Comparison of ENCODE assay signal across 33 cellular contexts in genomic region chr4:54418468-54418867, GRCh38.
"Had no signal": no experiment of that assay in that cellular context is flagged by ENCODE, and none has a peak within 500 bp of the region (broad histone marks: within the 10 kb centered on the region; RNA-seq: fewer than 3 reads in every experiment).

No MANE protein-coding gene starts in this region.

- H3K27me3 ChIP-seq: adrenal gland, ascending aorta, body of pancreas, brain microvascular endothelial cell, breast epithelium, cardiac muscle cell had no signal

- H3K4me1 ChIP-seq: adrenal gland, ascending aorta, body of pancreas, breast epithelium had no signal

- H3K27ac ChIP-seq: adrenal gland, ascending aorta, body of pancreas, brain microvascular endothelial cell, breast epithelium, cardiac muscle cell had no signal

- ATAC-seq: activated naive CD4-positive, alpha-beta T cell treated with anti-CD3 and anti-CD28 coated beads, Interleukin-2, amount 50 U/mL, for 72 hours; activated naive CD8-positive, alpha-beta T cell treated with anti-CD3 and anti-CD28 coated beads, Interleukin-2, amount 50 U/mL, for 24 hours; activated T-cell treated with anti-CD3 and anti-CD28 coated beads, Interleukin-2, amount 50 U/mL, for 4 hours; activated T-cell treated with anti-CD3 and anti-CD28 coated beads, Interleukin-2, amount 50 U/mL, for 72 hours; activated T-helper 17 cell treated with anti-CD3 and anti-CD28 coated beads, Interleukin-2, amount 50 U/mL, for 72 hours; body of pancreas had no signal

- H3K4me3 ChIP-seq: adrenal gland, ascending aorta, body of pancreas, breast epithelium, cardiac muscle cell had no signal

- H3K36me3 ChIP-seq: adrenal gland, ascending aorta, brain microvascular endothelial cell, breast epithelium, cardiac muscle cell had no signal

- DNase-seq: activated effector memory CD4-positive, alpha-beta T cell treated with anti-CD3 and anti-CD28 coated beads, Interleukin-2, amount 50 U/mL, for 16 hours; activated effector memory CD4-positive, alpha-beta T cell treated with Interleukin-2 at 50 U/mL for 16 hours; activated gamma-delta T cell; activated gamma-delta T cell treated with Interleukin-2 at 50 U/mL for 16 hours; activated naive CD4-positive, alpha-beta T cell; activated naive CD4-positive, alpha-beta T cell treated with anti-CD3 and anti-CD28 coated beads for 36 hours; activated naive CD4-positive, alpha-beta T cell treated with anti-CD3 and anti-CD28 coated beads, Interleukin-2, amount 10 ng/mL, durations not matched to agents 7 days and 5 days; activated naive CD4-positive, alpha-beta T cell treated with anti-CD3 and anti-CD28 coated beads, Interleukin-2, amount 50 U/mL, for 16 hours; activated naive CD4-positive, alpha-beta T cell treated with Interleukin-2 at 50 U/mL for 16 hours; activated naive CD8-positive, alpha-beta T cell treated with anti-CD3 and anti-CD28 coated beads for 36 hours; activated naive CD8-positive, alpha-beta T cell treated with anti-CD3 and anti-CD28 coated beads, Interleukin-2, amount 10 ng/mL, durations not matched to agents 7 days and 5 days; activated naive CD8-positive, alpha-beta T cell treated with anti-CD3 and anti-CD28 coated beads, Interleukin-2, amount 50 U/mL, for 24 hours; activated T-cell treated with anti-CD3 and anti-CD28 coated beads, Interleukin-2, amount 50 U/mL, for 24 hours; activated T-cell treated with anti-CD3 and anti-CD28 coated beads, Interleukin-2, amount 50 U/mL, for 4 hours; activated T-cell treated with anti-CD3 and anti-CD28 coated beads, Interleukin-2, amount 50 U/mL, for 48 hours; activated T-cell treated with anti-CD3 and anti-CD28 coated beads, Interleukin-2, amount 50 U/mL, for 72 hours; adrenal gland; amniotic stem cell; amygdala; anterior cingulate cortex; aorta; body of pancreas; brain microvascular endothelial cell; caudate nucleus; central memory CD4-positive, alpha-beta T cell; cerebellar nuclear complex had no signal

- FAIRE-seq: astrocyte, bronchial epithelial cell had no signal

- H3K9me3 ChIP-seq: adrenal gland, body of pancreas had no signal
